ENCODE assay signal across 13 cellular contexts in the genomic region with DNA sequence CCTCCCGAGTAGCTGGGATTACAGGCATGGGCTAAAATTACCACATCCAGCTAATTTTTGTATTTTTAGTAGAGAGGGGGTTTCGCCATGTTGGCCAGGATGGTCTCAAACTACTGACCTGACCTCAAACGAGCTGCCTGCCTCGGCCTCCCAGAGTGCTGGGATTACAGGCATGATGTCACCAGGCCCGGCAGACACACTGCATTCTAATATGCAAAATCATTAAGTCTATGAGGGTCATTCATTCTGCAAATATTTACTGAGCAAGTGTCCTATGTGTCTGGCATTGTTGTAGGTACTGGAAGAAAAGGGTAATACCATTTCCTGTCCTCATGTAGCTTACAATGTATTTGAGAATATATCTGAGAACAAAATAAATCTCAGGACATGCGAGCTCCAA. TPM values are rescaled to one million over a fixed set of nuclear protein-coding genes. Genes with fewer than 3 reads are reported as not detected.
DNase-seq lines count a peak whose midpoint lies in the region; ATAC-seq and TF ChIP-seq lines count a peak whose summit lies in the region.
"Had no signal": no experiment of that assay in that cellular context is flagged by ENCODE, and none has a peak within 500 bp of the region (broad histone marks: within the 10 kb centered on the region; RNA-seq: fewer than 3 reads in every experiment).

No MANE protein-coding gene starts in this region.

- no peak for ATAC-seq in stimulated activated naive CD8-positive, alpha-beta T cell treated with anti-CD3 and anti-CD28 coated beads, Interleukin-15, amount 100 ng/mL, for 72 hours

- H3K9me3 Mint-ChIP-seq in activated T-cell treated with anti-CD3 and anti-CD28 coated beads, Interleukin-2, amount 50 U/mL, for 24 hours, result no peaks in the 10 kb centered on the region
- H3K9me3 Mint-ChIP-seq in HFFc6 (no peaks in the 10 kb centered on the region; the same call in 1 of the 2 replicates), brain (no peaks in the 10 kb centered on the region), progenitor cell of endocrine pancreas (ENCODE audit: low read depth) (peaks cover 4% of the 10 kb centered on the region)
- no peaks in the 10 kb centered on the region for H3K9me3 Mint-ChIP-seq in stimulated activated naive CD8-positive, alpha-beta T cell treated with anti-CD3 and anti-CD28 coated beads, Interleukin-15, amount 100 ng/mL, for 72 hours

- H3K27ac Mint-ChIP-seq in activated T-cell treated with anti-CD3 and anti-CD28 coated beads, Interleukin-2, amount 50 U/mL, for 24 hours, result peak overlapping the region; percentile 48
- peak overlapping the region; percentile 35; the same call in 1 of the 2 replicates for H3K27ac Mint-ChIP-seq in HFFc6
- peak overlapping the region in 1 of 5 experiments; percentile 34 for H3K27ac Mint-ChIP-seq in brain
- peak overlapping the region; percentile 1 for H3K27ac Mint-ChIP-seq in progenitor cell of endocrine pancreas
- no peak overlapping the region for H3K27ac Mint-ChIP-seq in stimulated activated naive CD8-positive, alpha-beta T cell treated with anti-CD3 and anti-CD28 coated beads, Interleukin-15, amount 100 ng/mL, for 72 hours

- H3K27me3 Mint-ChIP-seq in activated T-cell treated with anti-CD3 and anti-CD28 coated beads, Interleukin-2, amount 50 U/mL, for 24 hours, result no peaks in the 10 kb centered on the region
- H3K27me3 Mint-ChIP-seq in HFFc6 (ENCODE audit: insufficient read depth) (peaks cover 2% of the 10 kb centered on the region; the same call in 1 of the 2 replicates), brain (peaks cover 7% of the 10 kb centered on the region), progenitor cell of endocrine pancreas (no peaks in the 10 kb centered on the region)
- H3K27me3 Mint-ChIP-seq in stimulated activated naive CD8-positive, alpha-beta T cell treated with anti-CD3 and anti-CD28 coated beads, Interleukin-15, amount 100 ng/mL, for 72 hours, result no peaks in the 10 kb centered on the region

- H3K36me3 Mint-ChIP-seq in activated T-cell treated with anti-CD3 and anti-CD28 coated beads, Interleukin-2, amount 50 U/mL, for 24 hours (ENCODE audit: low read depth), result peaks cover 46% of the 10 kb centered on the region
- H3K36me3 Mint-ChIP-seq in HFFc6 (ENCODE audit: low read depth) (peaks cover 18% of the 10 kb centered on the region), brain (peaks cover 19% of the 10 kb centered on the region), progenitor cell of endocrine pancreas (ENCODE audit: insufficient read depth) (peaks cover 12% of the 10 kb centered on the region)

- DNase-seq in activated T-cell treated with anti-CD3 and anti-CD28 coated beads, Interleukin-2, amount 50 U/mL, for 24 hours, result no peak
- no peak for DNase-seq in activated T-cell treated with anti-CD3 and anti-CD28 coated beads, Interleukin-2, amount 50 U/mL, for 1 hour
- no peak for DNase-seq in HFFc6
- DNase-seq in progenitor cell of endocrine pancreas (ENCODE audit: low spot score, unreplicated experiment), result no peak
- no peak for DNase-seq in stimulated activated CD4-positive, alpha-beta T cell treated with anti-CD3 and anti-CD28 coated beads, Interleukin-12 subunit alpha, Interleukin-12 subunit beta, amount 100 ng/mL, for 4 hours
- DNase-seq in GM13977 (ENCODE audit: low spot score), result no peak
- no peak for DNase-seq in stimulated activated naive CD8-positive, alpha-beta T cell treated with anti-CD3 and anti-CD28 coated beads, Interleukin-15, amount 100 ng/mL, for 72 hours
- DNase-seq: ACHN; activated CD4-positive, CD25-positive, alpha-beta regulatory T cell treated with anti-CD3 and anti-CD28 coated beads, Interleukin-2, amount 50 U/mL, for 72 hours; NCI-H2029 treated with DMSO at 0.1 percent for 48 hours; NCI-H774; testis had no signal

- TF ChIP-seq CTCF in HFFc6 (IDR thresholded peaks at IDR 0.05), result no peak
- no peak for TF ChIP-seq CTCF in brain (conservative IDR thresholded peaks at IDR 0.05)
- no peak for TF ChIP-seq CTCF in progenitor cell of endocrine pancreas (IDR thresholded peaks at IDR 0.05; ENCODE audit: unreplicated experiment)
- no peak for TF ChIP-seq CTCF in GM13977 (IDR thresholded peaks at IDR 0.05; ENCODE audit: extremely low read depth, insufficient read depth, missing control alignments)

- peak overlapping the region; percentile 61 for H3K4me3 Mint-ChIP-seq in activated T-cell treated with anti-CD3 and anti-CD28 coated beads, Interleukin-2, amount 50 U/mL, for 24 hours
- peak overlapping the region; percentile 60 for H3K4me3 Mint-ChIP-seq in HFFc6
- H3K4me3 Mint-ChIP-seq in brain, result peak overlapping the region; percentile 60 to 81 (median 67)
- H3K4me3 Mint-ChIP-seq in progenitor cell of endocrine pancreas (ENCODE audit: low read depth), result peak overlapping the region; percentile 60
- H3K4me3 Mint-ChIP-seq in stimulated activated naive CD8-positive, alpha-beta T cell treated with anti-CD3 and anti-CD28 coated beads, Interleukin-15, amount 100 ng/mL, for 72 hours, result peak overlapping the region in 1 of 2 donors; percentile 31

- in situ Hi-C loops in GM13977 (cut with MboI; ENCODE audit: low pct_unique_long_range_greater_than_20kb, low sequenced_read_pairs, unreplicated experiment), result no loop called here

- H3K4me1 Mint-ChIP-seq in activated T-cell treated with anti-CD3 and anti-CD28 coated beads, Interleukin-2, amount 50 U/mL, for 24 hours (ENCODE audit: low read depth), result peaks cover 39% of the 10 kb centered on the region
- H3K4me1 Mint-ChIP-seq in HFFc6 (ENCODE audit: low read depth) (peaks cover 13% of the 10 kb centered on the region), brain (peaks cover 18% of the 10 kb centered on the region), progenitor cell of endocrine pancreas (ENCODE audit: low read depth) (peaks cover 8% of the 10 kb centered on the region)
- H3K4me1 Mint-ChIP-seq in stimulated activated naive CD8-positive, alpha-beta T cell treated with anti-CD3 and anti-CD28 coated beads, Interleukin-15, amount 100 ng/mL, for 72 hours, result peaks cover 48% of the 10 kb centered on the region

RNA-seq across cellular contexts. Expression of a gene that starts 2.7 kb away (rescaled TPM):
- 10 to 100 TPM; 15.1 to 19.6 (median 17.3) TPM for total RNA-seq in HFFc6 (2021; fragmentation: NEBNext Ultra II Directional; extraction: Animal tissue kit (Norgen Biotek cat#: 25700))
- 6.3 TPM for polyA plus RNA-seq in brain (ENCODE audit: insufficient read depth, low read depth, low replicate concordance)
- total RNA-seq in progenitor cell of endocrine pancreas, result 43.3 and 44.3 TPM in 2 replicates

RNA-seq across cellular contexts. Expression of a gene that starts 12.6 kb away (rescaled TPM):
- 10 to 100 TPM; 21.3 to 26.5 (median 22.4) TPM for total RNA-seq in HFFc6 (2021; fragmentation: NEBNext Ultra II Directional; extraction: Animal tissue kit (Norgen Biotek cat#: 25700))
- 8.1 TPM for polyA plus RNA-seq in brain (ENCODE audit: insufficient read depth, low read depth, low replicate concordance)
- 22.5 and 26.0 TPM in 2 replicates for total RNA-seq in progenitor cell of endocrine pancreas

Comparison
In these comparisons a context has a peak if more than half of its experiments do, and no peak if none do; other contexts are left out.
1. H3K27ac Mint-ChIP-seq: peak in activated T-cell treated with anti-CD3 and anti-CD28 coated beads, Interleukin-2, amount 50 U/mL, for 24 hours (single experiment), HFFc6 (single experiment) and progenitor cell of endocrine pancreas (single experiment); none in stimulated activated naive CD8-positive, alpha-beta T cell treated with anti-CD3 and anti-CD28 coated beads, Interleukin-15, amount 100 ng/mL, for 72 hours (0 of 2).